2 cellular contexts compared by ENCODE assay signal in genomic region chr15:71758716-71759115, GRCh38.
TF ChIP-seq lines count a peak whose summit lies in the region.

No MANE protein-coding gene starts in this region.

TF ChIP-seq in A549, 52 proteins besides CTCF, POLR2A, EP300 and RAD21:
- TF ChIP-seq MYC (IDR thresholded peaks at IDR 0.05; ENCODE audit: borderline replicate concordance, low read length) = no peak
- no peak for TF ChIP-seq POLR2AphosphoS2 (conservative IDR thresholded peaks at IDR 0.05; ENCODE audit: low read length)
- TF ChIP-seq PHF8 (IDR thresholded peaks at IDR 0.05; ENCODE audit: borderline replicate concordance, low read depth) = no peak
- no peak for TF ChIP-seq BHLHE40 (IDR thresholded peaks at IDR 0.05; ENCODE audit: low read depth, low read length)
- TF ChIP-seq ZC3H11A (IDR thresholded peaks at IDR 0.05) = no peak
TF ChIP-seq in A549: peak in this region for 0.

TF ChIP-seq in neural cell, 6 proteins besides CTCF, POLR2A, EP300 and RAD21:
- no peak for TF ChIP-seq POLR2AphosphoS5 (IDR thresholded peaks at IDR 0.05)
- no peak for TF ChIP-seq TAF1 (IDR thresholded peaks at IDR 0.05; ENCODE audit: low read depth)
- TF ChIP-seq REST (IDR thresholded peaks at IDR 0.05; ENCODE audit: borderline replicate concordance) = no peak
